Comparison of ENCODE assay signal across 16 cellular contexts in genomic region chr11:15929371-15929801, GRCh38.
DNase-seq lines count a peak whose midpoint lies in the region; ATAC-seq and TF ChIP-seq lines count a peak whose summit lies in the region.
"Had no signal": no experiment of that assay in that cellular context is flagged by ENCODE, and none has a peak within 500 bp of the region (broad histone marks: within the 10 kb centered on the region; RNA-seq: fewer than 3 reads in every experiment).

No MANE protein-coding gene starts in this region.

- H3K4me1 Mint-ChIP-seq in natural killer cell treated with Interleukin-12 subunit alpha and Interleukin-12 subunit beta and Interleukin-15 and Interleukin-18, amount 100 ng/mL, for 72 hours (ENCODE audit: low read depth in 2 of 2): no peaks in the 10 kb centered on the region
- H3K4me1 Mint-ChIP-seq in natural killer cell: no peaks in the 10 kb centered on the region
- no peaks in the 10 kb centered on the region for H3K4me1 Mint-ChIP-seq in osteocyte (ENCODE audit: unreplicated experiment)
- H3K4me1 Mint-ChIP-seq: B cell had no signal

- no peak for DNase-seq in natural killer cell treated with Interleukin-12 subunit alpha and Interleukin-12 subunit beta and Interleukin-15 and Interleukin-18, amount 100 ng/mL, for 72 hours (ENCODE audit: low spot score)
- DNase-seq in natural killer cell: no peak
- DNase-seq in osteocyte (ENCODE audit: extremely low spot score, unreplicated experiment): peak; percentile 65
- peak; percentile 28 for DNase-seq in ureter (ENCODE audit: low spot score)
- DNase-seq in C1 segment of cervical spinal cord (lab: John Stamatoyannopoulos, UW): no peak
- no peak for DNase-seq in stimulated activated CD4-positive, alpha-beta T cell treated with anti-CD3 and anti-CD28 coated beads, Interleukin-12 subunit alpha, Interleukin-12 subunit beta, amount 100 ng/mL, for 4 hours
- DNase-seq in activated T-cell treated with anti-CD3 and anti-CD28 coated beads, Interleukin-2, amount 50 U/mL, for 48 hours: no peak
- DNase-seq: ACHN; CD8-positive, alpha-beta T cell; COR-L47; DND-41; GDM1; HCEC 1CT; HFFc6 had no signal

- no peaks in the 10 kb centered on the region for H3K36me3 Mint-ChIP-seq in natural killer cell treated with Interleukin-12 subunit alpha and Interleukin-12 subunit beta and Interleukin-15 and Interleukin-18, amount 100 ng/mL, for 72 hours
- no peaks in the 10 kb centered on the region for H3K36me3 Mint-ChIP-seq in natural killer cell
- no peaks in the 10 kb centered on the region for H3K36me3 Mint-ChIP-seq in osteocyte (ENCODE audit: unreplicated experiment)
- H3K36me3 Mint-ChIP-seq: CD8-positive, alpha-beta T cell had no signal

- TF ChIP-seq CTCF in natural killer cell (IDR thresholded peaks at IDR 0.05): no peak
- TF ChIP-seq CTCF in osteocyte (IDR thresholded peaks at IDR 0.05): no peak

- H3K27me3 Mint-ChIP-seq in natural killer cell treated with Interleukin-12 subunit alpha and Interleukin-12 subunit beta and Interleukin-15 and Interleukin-18, amount 100 ng/mL, for 72 hours: peaks cover 4 to 7% of the 10 kb centered on the region in 2 donors
- H3K27me3 Mint-ChIP-seq in natural killer cell (ENCODE audit: low read depth in 2 of 2) (no peaks in the 10 kb centered on the region), osteocyte (ENCODE audit: unreplicated experiment) (no peaks in the 10 kb centered on the region)
- H3K27me3 Mint-ChIP-seq: B cell had no signal

- intact Hi-C loops in natural killer cell (cut with micrococcal nuclease): no loop called here

- no peak overlapping the region for H3K27ac Mint-ChIP-seq in natural killer cell treated with Interleukin-12 subunit alpha and Interleukin-12 subunit beta and Interleukin-15 and Interleukin-18, amount 100 ng/mL, for 72 hours
- H3K27ac Mint-ChIP-seq in natural killer cell: no peak overlapping the region
- no peak overlapping the region for H3K27ac Mint-ChIP-seq in osteocyte (ENCODE audit: unreplicated experiment)
- H3K27ac Mint-ChIP-seq: B cell; CD8-positive, alpha-beta T cell; HFFc6 had no signal

- peaks cover 7% of the 10 kb centered on the region for H3K9me3 Mint-ChIP-seq in natural killer cell treated with Interleukin-12 subunit alpha and Interleukin-12 subunit beta and Interleukin-15 and Interleukin-18, amount 100 ng/mL, for 72 hours
- H3K9me3 Mint-ChIP-seq in natural killer cell (peaks cover 3% of the 10 kb centered on the region in 2 donors), osteocyte (ENCODE audit: unreplicated experiment) (peaks cover 9% of the 10 kb centered on the region)

- ATAC-seq in natural killer cell treated with Interleukin-12 subunit alpha and Interleukin-12 subunit beta and Interleukin-15 and Interleukin-18, amount 100 ng/mL, for 72 hours: peak; percentile 20 to 52
- no peak for ATAC-seq in natural killer cell
- ATAC-seq in esophagus mucosa: peak; percentile 23
- ATAC-seq: CD8-positive, alpha-beta T cell had no signal

- no peak overlapping the region for H3K4me3 Mint-ChIP-seq in natural killer cell treated with Interleukin-12 subunit alpha and Interleukin-12 subunit beta and Interleukin-15 and Interleukin-18, amount 100 ng/mL, for 72 hours
- H3K4me3 Mint-ChIP-seq in natural killer cell (no peak overlapping the region), osteocyte (ENCODE audit: unreplicated experiment) (no peak overlapping the region)
- H3K4me3 Mint-ChIP-seq: B cell; CD8-positive, alpha-beta T cell; HFFc6 had no signal

Comparison
In these comparisons a context has a peak if more than half of its experiments do, and no peak if none do; other contexts are left out.
1. ATAC-seq: peak in natural killer cell treated with Interleukin-12 subunit alpha and Interleukin-12 subunit beta and Interleukin-15 and Interleukin-18, amount 100 ng/mL, for 72 hours (2 of 2) and esophagus mucosa (single experiment); none in natural killer cell (0 of 3).
2. DNase-seq: peak in osteocyte (single experiment) and ureter (single experiment); none in natural killer cell treated with Interleukin-12 subunit alpha and Interleukin-12 subunit beta and Interleukin-15 and Interleukin-18, amount 100 ng/mL, for 72 hours (single experiment), natural killer cell (single experiment), C1 segment of cervical spinal cord (0 of 14), stimulated activated CD4-positive, alpha-beta T cell treated with anti-CD3 and anti-CD28 coated beads, Interleukin-12 subunit alpha, Interleukin-12 subunit beta, amount 100 ng/mL, for 4 hours (single experiment) and activated T-cell treated with anti-CD3 and anti-CD28 coated beads, Interleukin-2, amount 50 U/mL, for 48 hours (0 of 2).